Comparison of ENCODE assay signal across 8 cellular contexts in the genomic region with DNA sequence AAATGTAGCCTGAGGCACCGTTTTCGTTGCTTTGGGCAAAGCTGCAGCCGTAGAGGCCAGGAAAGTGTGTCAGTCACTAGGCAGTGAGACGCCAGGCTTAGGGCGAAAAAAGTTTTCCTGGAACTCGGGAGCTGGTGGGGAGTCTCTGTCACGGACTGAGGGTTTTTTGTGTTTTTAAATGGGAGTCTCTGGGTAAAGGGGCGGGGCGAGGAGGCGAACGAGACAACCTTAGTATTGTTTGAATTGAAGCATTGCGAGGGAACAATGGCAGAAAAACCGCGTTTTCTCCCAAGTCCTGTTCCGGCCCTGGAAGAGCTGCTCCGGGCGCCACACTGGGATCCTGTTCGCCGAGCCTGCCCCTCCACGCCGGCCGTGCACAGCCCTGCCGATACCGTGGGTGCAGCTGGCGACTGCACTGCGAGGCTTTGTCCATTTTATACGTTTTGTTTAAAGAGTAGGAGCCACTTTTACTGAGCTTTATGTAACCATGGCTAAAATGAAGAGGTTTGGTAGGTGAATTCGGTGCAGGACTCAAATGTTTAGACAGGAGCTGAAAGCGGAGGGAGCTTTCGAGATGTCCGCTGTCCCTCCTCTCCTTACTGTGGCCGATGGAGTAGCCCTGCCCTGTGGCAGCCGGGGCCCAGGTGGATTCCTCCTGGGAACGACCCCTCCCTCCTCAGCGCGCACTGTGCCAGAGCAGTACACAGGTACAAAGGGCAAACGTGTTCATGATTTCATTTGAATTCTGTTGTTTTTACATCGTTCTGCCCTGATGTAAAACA. TPM values are rescaled to one million over a fixed set of nuclear protein-coding genes. Genes with fewer than 3 reads are reported as not detected.
A peak's percentile ranks its signal among the peaks of the same experiment; 100 is the strongest.
DNase-seq lines count a peak whose midpoint lies in the region; ATAC-seq and TF ChIP-seq lines count a peak whose summit lies in the region.

No MANE protein-coding gene starts in this region.

- H3K27ac ChIP-seq in left lung (peak overlapping the region; percentile 79 to 85), transverse colon (peak overlapping the region; percentile 88 to 98 (median 94))

- peaks cover 2% of the 10 kb centered on the region for H3K36me3 Mint-ChIP-seq in T-helper 1 cell treated with Interleukin-12 subunit alpha and Interleukin-12 subunit beta and Interleukin-4 antibody, amounts not matched to agents 30 μg/mL and 1 μg/mL, for 36 hours (ENCODE audit: low read depth)
- peaks cover 58% of the 10 kb centered on the region for H3K36me3 Mint-ChIP-seq in chondrocyte (ENCODE audit: low read depth)

- TF ChIP-seq POLR2A in transverse colon (IDR thresholded peaks at IDR 0.05) = peak; percentile 39

- peak overlapping the region; percentile 55 to 71 for H3K4me3 ChIP-seq in left lung
- peak overlapping the region; percentile 58 to 88 (median 74) for H3K4me3 ChIP-seq in transverse colon

- H3K9me3 ChIP-seq in left lung (no peaks in the 10 kb centered on the region), transverse colon (no peaks in the 10 kb centered on the region)

- in situ Hi-C loops in transverse colon (cut with MboI; ENCODE audit: low pct_ligation_motif_present in 1 of 4, low pct_unique_long_range_greater_than_20kb in 1 of 4, low sequenced_read_pairs in 3 of 4) = no loop called here

- peaks cover 22 to 89% of the 10 kb centered on the region in 2 donors for H3K27me3 ChIP-seq in left lung
- peaks cover 37% of the 10 kb centered on the region for H3K27me3 ChIP-seq in transverse colon

- H3K36me3 ChIP-seq in left lung (peaks cover 0 to 4% of the 10 kb centered on the region in 2 donors), transverse colon (no peaks in the 10 kb centered on the region)

- peak overlapping the region; percentile 52 for H3K4me3 Mint-ChIP-seq in T-helper 1 cell treated with Interleukin-12 subunit alpha and Interleukin-12 subunit beta and Interleukin-4 antibody, amounts not matched to agents 30 μg/mL and 1 μg/mL, for 36 hours
- H3K4me3 Mint-ChIP-seq in chondrocyte (ENCODE audit: unreplicated experiment) = peak overlapping the region; percentile 94

- ATAC-seq in left lung = peak; percentile 11
- ATAC-seq in GM21447 (IDR thresholded peaks at IDR 0.05; ENCODE audit: unreplicated experiment) = no peak

- H3K27me3 Mint-ChIP-seq in T-helper 1 cell treated with Interleukin-12 subunit alpha and Interleukin-12 subunit beta and Interleukin-4 antibody, amounts not matched to agents 30 μg/mL and 1 μg/mL, for 36 hours (ENCODE audit: low read depth) = peaks cover 76% of the 10 kb centered on the region
- H3K27me3 Mint-ChIP-seq in chondrocyte (ENCODE audit: low read depth) = no peaks in the 10 kb centered on the region

- no peak for DNase-seq in T-helper 1 cell
- no peak for DNase-seq in chondrocyte (ENCODE audit: low spot score)
- DNase-seq in left lung = peak in 1 of 2 donors; percentile 43
- DNase-seq in transverse colon = no peak
- no peak for DNase-seq in activated CD4-positive, alpha-beta T cell treated with anti-CD3 and anti-CD28 coated beads, Interleukin-2, amount 50 U/mL, for 4 hours
- DNase-seq in stimulated activated naive CD4-positive, alpha-beta T cell (lab: John Stamatoyannopoulos, UW) = no peak

- no peaks in the 10 kb centered on the region for H3K9me3 Mint-ChIP-seq in T-helper 1 cell treated with Interleukin-12 subunit alpha and Interleukin-12 subunit beta and Interleukin-4 antibody, amounts not matched to agents 30 μg/mL and 1 μg/mL, for 36 hours
- no peaks in the 10 kb centered on the region for H3K9me3 Mint-ChIP-seq in chondrocyte (ENCODE audit: low read depth)

- H3K4me1 Mint-ChIP-seq in T-helper 1 cell treated with Interleukin-12 subunit alpha and Interleukin-12 subunit beta and Interleukin-4 antibody, amounts not matched to agents 30 μg/mL and 1 μg/mL, for 36 hours (ENCODE audit: low read depth) = peaks cover 7% of the 10 kb centered on the region
- H3K4me1 Mint-ChIP-seq in chondrocyte (ENCODE audit: low read depth) = peaks cover 60% of the 10 kb centered on the region

- TF ChIP-seq CTCF in chondrocyte (IDR thresholded peaks at IDR 0.05) = no peak
- no peak for TF ChIP-seq CTCF in left lung (IDR thresholded peaks at IDR 0.05)
- no peak for TF ChIP-seq CTCF in transverse colon (IDR thresholded peaks at IDR 0.05)

- 0 to 3% methylated on average over 3 to 38 of the region's 38 CpGs for WGBS in transverse colon (ENCODE audit: low coverage in 1 of 2), 2 donors

- no peak overlapping the region for H3K27ac Mint-ChIP-seq in T-helper 1 cell treated with Interleukin-12 subunit alpha and Interleukin-12 subunit beta and Interleukin-4 antibody, amounts not matched to agents 30 μg/mL and 1 μg/mL, for 36 hours
- H3K27ac Mint-ChIP-seq in chondrocyte (ENCODE audit: unreplicated experiment) = peak overlapping the region; percentile 97

- no peak for TF ChIP-seq EP300 in transverse colon (IDR thresholded peaks at IDR 0.05; ENCODE audit: low read depth)

- intact Hi-C loops in left lung (cut with DNase I) (no loop called here), transverse colon (cut with DNase I; ENCODE audit: low total_unique reads) (loop anchor here (5.0 to 10.0 kb wide), 3 partner anchors 34 to 106 kb away; no protein-coding TSS in a partner anchor)

- H3K4me1 ChIP-seq in left lung = peaks cover 0 to 24% of the 10 kb centered on the region in 2 donors
- peaks cover 0 to 35% (median 27%) of the 10 kb centered on the region in 4 donors for H3K4me1 ChIP-seq in transverse colon

RNA-seq across cellular contexts. Expression of a gene that starts 1.5 kb away (rescaled TPM):
- total RNA-seq in chondrocyte (1,370 to 2,411 TPM (median 2,366 TPM) in 3 replicates), left lung (100 to 1,000 TPM; 343 to 638 TPM), transverse colon (100 to 1,000 TPM in 2 of 4 donors, 10 to 100 TPM in 2; 75.1 to 322 (median 115) TPM)

RNA-seq across cellular contexts. Expression of a gene that starts 1.6 kb away (rescaled TPM):
- total RNA-seq in chondrocyte = 2,319 to 5,210 TPM (median 5,209 TPM) in 3 replicates
- total RNA-seq in left lung = 1,000 to 10,000 TPM in 1 of 2 donors, 100 to 1,000 TPM in 1; 418 to 1,057 TPM
- 100 to 1,000 TPM in 2 of 4 donors, 10 to 100 TPM in 2; 46.4 to 180 (median 99.2) TPM for total RNA-seq in transverse colon
